ENCODE assay signal across 22 cellular contexts in genomic region chr3:174377684-174378083, GRCh38.
DNase-seq lines count a peak whose midpoint lies in the region; ATAC-seq, FAIRE-seq and TF ChIP-seq lines count a peak whose summit lies in the region.
"Had no signal": no experiment of that assay in that cellular context is flagged by ENCODE, and none has a peak within 500 bp of the region (broad histone marks: within the 10 kb centered on the region; RNA-seq: fewer than 3 reads in every experiment).

No MANE protein-coding gene starts in this region.

- H3K36me3 ChIP-seq in sigmoid colon, result no peaks in the 10 kb centered on the region
- H3K36me3 ChIP-seq: BLaER1 treated with 17β-estradiol and CSF1 and Interleukin-3, amounts not matched to agents 10 nM and 100 nM had no signal

- FAIRE-seq in frontal cortex (lab: Jason Lieb, UNC), result no peak
- FAIRE-seq: A549, D721Med, GM12891, GM19239 had no signal

- H3K27ac ChIP-seq in sigmoid colon, result no peak overlapping the region
- H3K27ac ChIP-seq: 22Rv1; A549; BLaER1 treated with 17β-estradiol and CSF1 and Interleukin-3, amounts not matched to agents 10 nM and 100 nM; C4-2B had no signal

- no peak overlapping the region for H3K27ac Mint-ChIP-seq in chondrocyte (ENCODE audit: unreplicated experiment)
- H3K27ac Mint-ChIP-seq: B cell; CD4-positive, alpha-beta T cell; CD8-positive, alpha-beta T cell had no signal

- TF ChIP-seq CTCF in chondrocyte (IDR thresholded peaks at IDR 0.05) (no peak), sigmoid colon (IDR thresholded peaks at IDR 0.05) (no peak)

- no peaks in the 10 kb centered on the region for H3K4me1 Mint-ChIP-seq in chondrocyte (ENCODE audit: low read depth)
- H3K4me1 Mint-ChIP-seq: B cell had no signal

- H3K9me3 Mint-ChIP-seq in chondrocyte (ENCODE audit: low read depth), result no peaks in the 10 kb centered on the region
- H3K9me3 Mint-ChIP-seq: CD4-positive, alpha-beta T cell; CD8-positive, alpha-beta T cell had no signal

- no peak for TF ChIP-seq POLR2A in sigmoid colon (IDR thresholded peaks at IDR 0.05)

- H3K36me3 Mint-ChIP-seq in chondrocyte (ENCODE audit: low read depth), result no peaks in the 10 kb centered on the region
- H3K36me3 Mint-ChIP-seq: CD8-positive, alpha-beta T cell had no signal

- H3K4me1 ChIP-seq in sigmoid colon, result peaks cover 0 to 10% (median 0%) of the 10 kb centered on the region in 4 donors
- H3K4me1 ChIP-seq: A549; BLaER1 treated with 17β-estradiol and CSF1 and Interleukin-3, amounts not matched to agents 10 nM and 100 nM; Caco-2 had no signal

- no peaks in the 10 kb centered on the region for H3K27me3 ChIP-seq in sigmoid colon
- H3K27me3 ChIP-seq: BLaER1 treated with 17β-estradiol and CSF1 and Interleukin-3, amounts not matched to agents 10 nM and 100 nM had no signal

- DNase-seq in left ventricle myocardium superior (peak; percentile 10), Right ventricle myocardium superior (no peak), chondrocyte (ENCODE audit: low spot score) (peak; percentile 84), sigmoid colon (peak; percentile 44), frontal cortex (ENCODE audit: low spot score in 2 of 2) (no peak), NOMO-1 (lab: John Stamatoyannopoulos, UW; ENCODE audit: unreplicated experiment in 2 of 2) (no peak), NCI-H1105 (lab: John Stamatoyannopoulos, UW) (no peak)
- DNase-seq: AML-193; Caco-2; Calu3; CD4-positive, alpha-beta T cell; CD8-positive, alpha-beta T cell; DMS79 treated with DMSO at 0.1 percent for 48 hours; GF-D8 had no signal

- intact Hi-C loops in left ventricle myocardium superior (cut with micrococcal nuclease) (no loop called here), Right ventricle myocardium superior (cut with DNase I) (no loop called here), sigmoid colon (cut with DNase I) (no loop called here)

- H3K9me3 ChIP-seq in sigmoid colon, result no peaks in the 10 kb centered on the region
- H3K9me3 ChIP-seq: A549, Caco-2 had no signal

- no peak overlapping the region for H3K4me3 ChIP-seq in sigmoid colon
- H3K4me3 ChIP-seq: A549; BLaER1 treated with 17β-estradiol and CSF1 and Interleukin-3, amounts not matched to agents 10 nM and 100 nM had no signal

- WGBS in sigmoid colon, 2 donors, result 95% methylated on average over 13 of the region's 13 CpGs

- no peaks in the 10 kb centered on the region for H3K27me3 Mint-ChIP-seq in chondrocyte (ENCODE audit: low read depth)
- H3K27me3 Mint-ChIP-seq: B cell; CD4-positive, alpha-beta T cell had no signal

- H3K4me3 Mint-ChIP-seq in chondrocyte (ENCODE audit: unreplicated experiment), result no peak overlapping the region
- H3K4me3 Mint-ChIP-seq: B cell; CD4-positive, alpha-beta T cell; CD8-positive, alpha-beta T cell had no signal

- TF ChIP-seq EP300 in sigmoid colon (IDR thresholded peaks at IDR 0.05), result no peak

- ATAC-seq in left ventricle myocardium superior, result no peak
- no peak for ATAC-seq in Right ventricle myocardium superior (ENCODE audit: poor library complexity)
- ATAC-seq: A549; CD8-positive, alpha-beta T cell had no signal

Comparison
In these comparisons a context has a peak if more than half of its experiments do, and no peak if none do; other contexts are left out.
1. DNase-seq: peak in left ventricle myocardium superior (single experiment), chondrocyte (single experiment) and sigmoid colon (single experiment); none in Right ventricle myocardium superior (single experiment), frontal cortex (0 of 2), NOMO-1 (0 of 2) and NCI-H1105 (single experiment).